In genomic region chr2:129758461-129759185, GRCh38 we compare ENCODE assay signal across 10 cellular contexts.
DNase-seq lines count a peak whose midpoint lies in the region; ATAC-seq, FAIRE-seq and TF ChIP-seq lines count a peak whose summit lies in the region.
"Had no signal": no experiment of that assay in that cellular context is flagged by ENCODE, and none has a peak within 500 bp of the region (broad histone marks: within the 10 kb centered on the region; RNA-seq: fewer than 3 reads in every experiment).

No MANE protein-coding gene starts in this region.

- H3K27me3 ChIP-seq in HepG2 (ENCODE audit: control insufficient read depth in 1 of 2, insufficient read depth in 2 of 2, low read length in 2 of 2): peaks cover 6 to 49% of the 10 kb centered on the region in 2 experiments; a peak in 4 of 5 replicates

- no peak overlapping the region for H3K27ac ChIP-seq in HepG2 (ENCODE audit: extremely low read length, insufficient read depth, low read length)

- TF ChIP-seq EP300 in HepG2 (IDR thresholded peaks at IDR 0.05; ENCODE audit: low read depth in 2 of 2, low read length in 2 of 2): no peak
- no peak for TF ChIP-seq EP300 in HepG2 (CRISPR knock-in tag; IDR thresholded peaks at IDR 0.05; ENCODE audit: borderline replicate concordance)

- H3K4me3 Mint-ChIP-seq in brain: peak overlapping the region; percentile 26 to 76 (median 72)
- H3K4me3 Mint-ChIP-seq in stimulated activated naive B cell treated with anti-CD40 and anti-IgM and Interleukin-4, amounts not matched to agents 10 μg/mL and 1 μg/mL and 100 μg/mL, for 72 hours: peak overlapping the region in 1 of 2 donors; percentile 55
- H3K4me3 Mint-ChIP-seq in T-helper 2 cell treated with Interferon-gamma antibody and Interleukin-4, amounts not matched to agents 5 μg/mL and 100 μg/mL, for 36 hours: no peak overlapping the region

- no peaks in the 10 kb centered on the region for H3K79me2 ChIP-seq in HepG2 (ENCODE audit: insufficient read depth, low read length)

- in situ Hi-C loops in HepG2 (cut with HindIII; ENCODE audit: extremely low pct_ligation_motif_present, low pct_unique_long_range_greater_than_20kb): no loop called here

- TF ChIP-seq CTCF in brain (conservative IDR thresholded peaks at IDR 0.05) (peak in 1 of 2 experiments; percentile 33), HepG2 (CRISPR knock-in tag; IDR thresholded peaks at IDR 0.05) (no peak)

- H3K27me3 Mint-ChIP-seq in brain: peaks cover 4% of the 10 kb centered on the region
- peaks cover 0 to 4% of the 10 kb centered on the region in 2 donors for H3K27me3 Mint-ChIP-seq in stimulated activated naive B cell treated with anti-CD40 and anti-IgM and Interleukin-4, amounts not matched to agents 10 μg/mL and 1 μg/mL and 100 μg/mL, for 72 hours
- no peaks in the 10 kb centered on the region for H3K27me3 Mint-ChIP-seq in T-helper 2 cell treated with Interferon-gamma antibody and Interleukin-4, amounts not matched to agents 5 μg/mL and 100 μg/mL, for 36 hours (ENCODE audit: low read depth)

- H3K9me3 ChIP-seq in HepG2 (ENCODE audit: low read length): no peaks in the 10 kb centered on the region

- POLR2A ChIA-PET in HepG2 (lab: Yijun Ruan, JAX): no interaction called here

- no peaks in the 10 kb centered on the region for H3K4me1 ChIP-seq in HepG2 (ENCODE audit: insufficient read depth, low read length)

- H3K9me3 Mint-ChIP-seq in brain: no peaks in the 10 kb centered on the region
- no peaks in the 10 kb centered on the region for H3K9me3 Mint-ChIP-seq in stimulated activated naive B cell treated with anti-CD40 and anti-IgM and Interleukin-4, amounts not matched to agents 10 μg/mL and 1 μg/mL and 100 μg/mL, for 72 hours
- H3K9me3 Mint-ChIP-seq in T-helper 2 cell treated with Interferon-gamma antibody and Interleukin-4, amounts not matched to agents 5 μg/mL and 100 μg/mL, for 36 hours: no peaks in the 10 kb centered on the region

- peak overlapping the region in 4 of 5 experiments; percentile 83 to 98 (median 88) for H3K27ac Mint-ChIP-seq in brain
- H3K27ac Mint-ChIP-seq in stimulated activated naive B cell treated with anti-CD40 and anti-IgM and Interleukin-4, amounts not matched to agents 10 μg/mL and 1 μg/mL and 100 μg/mL, for 72 hours: peak overlapping the region; percentile 33
- no peak overlapping the region for H3K27ac Mint-ChIP-seq in T-helper 2 cell treated with Interferon-gamma antibody and Interleukin-4, amounts not matched to agents 5 μg/mL and 100 μg/mL, for 36 hours

- TF ChIP-seq RAD21 in HepG2 (CRISPR knock-in tag; IDR thresholded peaks at IDR 0.05): no peak

- H3K36me3 ChIP-seq in HepG2 (replicated peaks in 1 of 2; ENCODE audit: control insufficient read depth in 1 of 2, insufficient read depth in 2 of 2, low read length in 2 of 2): no peaks in the 10 kb centered on the region

- no peak for FAIRE-seq in HepG2 (lab: Jason Lieb, UNC)

- 21% methylated on average over 9 of the region's 18 CpGs for WGBS in HepG2 (ENCODE audit: low lambda C conversion rate)

- no peak overlapping the region for H3K9ac ChIP-seq in HepG2 (ENCODE audit: insufficient read depth, low read depth, low read length)

- no peak overlapping the region for H2AFZ ChIP-seq in HepG2 (ENCODE audit: low read length)

- H3K4me1 Mint-ChIP-seq in brain: no peaks in the 10 kb centered on the region
- H3K4me1 Mint-ChIP-seq in stimulated activated naive B cell treated with anti-CD40 and anti-IgM and Interleukin-4, amounts not matched to agents 10 μg/mL and 1 μg/mL and 100 μg/mL, for 72 hours: peaks cover 0 to 6% of the 10 kb centered on the region in 2 donors
- H3K4me1 Mint-ChIP-seq in T-helper 2 cell treated with Interferon-gamma antibody and Interleukin-4, amounts not matched to agents 5 μg/mL and 100 μg/mL, for 36 hours (ENCODE audit: low read depth): no peaks in the 10 kb centered on the region

- peak overlapping the region; percentile 41 for H3K4me2 ChIP-seq in HepG2 (ENCODE audit: low read depth, low read length)

- no peaks in the 10 kb centered on the region for H3K36me3 Mint-ChIP-seq in brain
- H3K36me3 Mint-ChIP-seq in stimulated activated naive B cell treated with anti-CD40 and anti-IgM and Interleukin-4, amounts not matched to agents 10 μg/mL and 1 μg/mL and 100 μg/mL, for 72 hours: no peaks in the 10 kb centered on the region
- H3K36me3 Mint-ChIP-seq in T-helper 2 cell treated with Interferon-gamma antibody and Interleukin-4, amounts not matched to agents 5 μg/mL and 100 μg/mL, for 36 hours (ENCODE audit: low read depth): no peaks in the 10 kb centered on the region

- CTCF ChIA-PET in HepG2 (lab: Yijun Ruan, JAX; ENCODE audit: low intra/inter-chr PET ratio, low total read pairs): no interaction called here

- intact Hi-C loops in HepG2 (cut with micrococcal nuclease; ENCODE audit: unreplicated experiment): no loop called here

- no peak for TF ChIP-seq POLR2A in HepG2 (IDR thresholded peaks at IDR 0.05; ENCODE audit: insufficient read depth in 1 of 2, low read depth in 2 of 2, low read length in 2 of 2)

- ATAC-seq in HepG2: peak; percentile 20
- ATAC-seq in stimulated activated naive B cell treated with anti-CD40 and anti-IgM and Interleukin-4, amounts not matched to agents 10 μg/mL and 1 μg/mL and 100 μg/mL, for 72 hours (replicated peaks): peak; percentile 54 to 68
- no peak for ATAC-seq in GM19035 (IDR thresholded peaks at IDR 0.05; ENCODE audit: unreplicated experiment)
- no peak for ATAC-seq in HG02970 (IDR thresholded peaks at IDR 0.05; ENCODE audit: low FRiP score, unreplicated experiment)

- H3K4me3 ChIP-seq in HepG2 (replicated peaks in 1 of 3; ENCODE audit: insufficient read depth in 1 of 3, low read depth in 2 of 3, low read length in 3 of 3): no peak overlapping the region; a peak in 1 of 6 replicates

- BruUV-seq in HepG2 (replicated peaks; lab: Mats Ljungman, UMichigan): no TSS peak

- H4K20me1 ChIP-seq in HepG2 (ENCODE audit: insufficient read depth, low read length): no peaks in the 10 kb centered on the region

- DNase-seq in M059J (ENCODE audit: low read depth) (peak; percentile 3), HepG2 (ENCODE audit: low spot score) (no peak), GM19238 (ENCODE audit: insufficient read length, low spot score) (no peak)
- no peak for DNase-seq in stimulated activated naive B cell treated with anti-CD40 and anti-IgM and Interleukin-4, amounts not matched to agents 10 μg/mL and 1 μg/mL and 100 μg/mL, for 72 hours
- DNase-seq in T-helper 2 cell treated with Interferon-gamma antibody and Interleukin-4, amounts not matched to agents 5 μg/mL and 100 μg/mL, for 36 hours (ENCODE audit: low spot score): no peak
- DNase-seq: effector CD4-positive, alpha-beta T cell; NCI-H1417 treated with DMSO at 0.1 percent for 48 hours had no signal

TF ChIP-seq in HepG2, 621 proteins besides CTCF, POLR2A, EP300 and RAD21:
- TF ChIP-seq ZNF75D (CRISPR knock-in tag; IDR thresholded peaks at IDR 0.05; ENCODE audit: borderline replicate concordance): no peak
- no peak for TF ChIP-seq TERF1 (CRISPR knock-in tag; IDR thresholded peaks at IDR 0.05)
- no peak for TF ChIP-seq ZNF547 (CRISPR knock-in tag; IDR thresholded peaks at IDR 0.05)
- no peak for TF ChIP-seq ZNF33B (CRISPR knock-in tag; IDR thresholded peaks at IDR 0.05)
- TF ChIP-seq NFKB2 (CRISPR knock-in tag; IDR thresholded peaks at IDR 0.05; ENCODE audit: borderline replicate concordance): no peak

Comparison
In these comparisons a context has a peak if more than half of its experiments do, and no peak if none do; other contexts are left out.
1. ATAC-seq: peak in HepG2 (single experiment) and stimulated activated naive B cell treated with anti-CD40 and anti-IgM and Interleukin-4, amounts not matched to agents 10 μg/mL and 1 μg/mL and 100 μg/mL, for 72 hours (2 of 2); none in GM19035 (single experiment) and HG02970 (single experiment).